Comparison of ENCODE assay signal across 8 cellular contexts in the genomic region with DNA sequence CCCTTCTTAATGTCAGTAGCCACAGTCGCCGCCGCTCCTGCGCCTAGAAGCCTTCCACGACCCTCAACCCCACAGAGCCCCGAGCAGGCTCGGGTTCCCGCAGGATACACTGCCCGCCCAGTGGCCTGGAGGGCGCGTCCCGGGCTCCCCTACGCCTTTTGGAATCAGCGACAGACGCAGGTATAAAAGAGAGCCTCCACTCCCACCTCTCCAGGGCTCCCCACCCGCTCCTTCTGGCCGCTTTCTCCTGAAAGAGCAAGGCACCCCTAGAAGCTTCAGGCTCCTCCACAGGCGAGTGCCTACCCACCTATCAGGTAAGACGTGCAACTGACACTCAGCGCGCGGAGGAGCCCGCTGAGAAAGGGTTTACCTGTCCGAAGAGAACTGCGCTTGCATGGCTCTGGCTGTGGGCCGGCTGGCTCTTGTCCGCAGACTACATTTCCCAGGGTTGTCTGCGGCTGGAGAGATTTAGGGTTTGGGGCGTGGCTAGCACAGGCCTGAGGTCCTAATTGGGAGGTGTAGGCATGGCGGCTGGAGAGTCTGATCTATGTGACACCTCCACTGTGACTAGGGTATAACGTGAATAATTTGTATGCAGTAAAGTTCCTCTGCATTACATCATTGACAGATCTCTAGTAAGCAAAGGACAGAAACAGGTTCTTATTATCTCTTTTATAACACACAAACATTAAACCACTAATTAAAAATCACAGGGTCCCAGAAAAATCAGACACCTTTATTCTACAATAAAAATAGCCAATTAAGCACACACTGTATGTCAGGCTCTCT.
DNase-seq lines count a peak whose midpoint lies in the region; TF ChIP-seq lines count a peak whose summit lies in the region.

No MANE protein-coding gene starts in this region.

- 0 out of 2 replicates have a peak overlapping the region, but pooled peaks have one; percentile 12 for H3K4me2 ChIP-seq in BLaER1

- CTCF ChIA-PET in HEK293T (lab: Yijun Ruan, JAX), result interaction anchor here (0.6 kb wide), 1 partner anchor 62 kb away, joined by 3 read pairs; no protein-coding TSS in a partner anchor

- no peaks in the 10 kb centered on the region for H3K4me1 ChIP-seq in BLaER1

- POLR2A ChIA-PET in HEK293T (lab: Yijun Ruan, JAX), result interaction anchor here (1.3 kb wide), 1 partner anchor 13 kb away, joined by 3 read pairs; a partner anchor contains a TSS

- peak overlapping the region; percentile 3; the same call in 1 of the 2 replicates for H3K4me3 ChIP-seq in BLaER1

- no peaks in the 10 kb centered on the region for H4K20me1 ChIP-seq in BLaER1

- H3K27me3 ChIP-seq in BLaER1, result no peaks in the 10 kb centered on the region

- H3K27ac ChIP-seq in BLaER1, result no peak overlapping the region

- no peak for TF ChIP-seq POLR2A in erythroblast (IDR thresholded peaks at IDR 0.05; ENCODE audit: low read length)

- H3K36me3 ChIP-seq in BLaER1, result no peaks in the 10 kb centered on the region

- peaks cover 45% of the 10 kb centered on the region for H3K9me3 ChIP-seq in BLaER1

- no peak overlapping the region for H3K9ac ChIP-seq in BLaER1

- peak; percentile 88 for DNase-seq in HEK293T (ENCODE audit: extremely low spot score)
- peak; percentile 87 for DNase-seq in NCI-H69 (lab: John Stamatoyannopoulos, UW)
- DNase-seq in activated T-cell treated with anti-CD3 and anti-CD28 coated beads for 48 hours (ENCODE audit: low read depth), result peak; percentile 61
- DNase-seq in erythroblast (lab: John Stamatoyannopoulos, UW), result peak; percentile 49 to 50
- DNase-seq in middle frontal gyrus (ENCODE audit: extremely low spot score, low spot score), result peak; percentile 77
- DNase-seq in stimulated activated CD8-positive, alpha-beta memory T cell treated with anti-CD3 and anti-CD28 coated beads, Interleukin-15, amount 100 ng/mL, for 4 hours (ENCODE audit: low read depth in 2 of 2), result peak; percentile 31 to 41
- DNase-seq in NK-92 (lab: John Stamatoyannopoulos, UW; ENCODE audit: unreplicated experiment), result no peak

TF ChIP-seq in HEK293T, 16 proteins besides CTCF, POLR2A, EP300 and RAD21:
- TF ChIP-seq, protein P1, sequence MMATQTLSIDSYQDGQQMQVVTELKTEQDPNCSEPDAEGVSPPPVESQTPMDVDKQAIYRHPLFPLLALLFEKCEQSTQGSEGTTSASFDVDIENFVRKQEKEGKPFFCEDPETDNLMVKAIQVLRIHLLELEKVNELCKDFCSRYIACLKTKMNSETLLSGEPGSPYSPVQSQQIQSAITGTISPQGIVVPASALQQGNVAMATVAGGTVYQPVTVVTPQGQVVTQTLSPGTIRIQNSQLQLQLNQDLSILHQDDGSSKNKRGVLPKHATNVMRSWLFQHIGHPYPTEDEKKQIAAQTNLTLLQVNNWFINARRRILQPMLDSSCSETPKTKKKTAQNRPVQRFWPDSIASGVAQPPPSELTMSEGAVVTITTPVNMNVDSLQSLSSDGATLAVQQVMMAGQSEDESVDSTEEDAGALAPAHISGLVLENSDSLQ (IDR thresholded peaks at IDR 0.05), result peak; percentile 94
- no peak for TF ChIP-seq ARNT (IDR thresholded peaks at IDR 0.05)
